ENCODE assay signal across 27 cellular contexts in genomic region chr9:93038918-93039317, GRCh38. TPM values are rescaled to one million over a fixed set of nuclear protein-coding genes. Genes with fewer than 3 reads are reported as not detected.
DNase-seq lines count a peak whose midpoint lies in the region; ATAC-seq and TF ChIP-seq lines count a peak whose summit lies in the region.
"Had no signal": no experiment of that assay in that cellular context is flagged by ENCODE, and none has a peak within 500 bp of the region (broad histone marks: within the 10 kb centered on the region; RNA-seq: fewer than 3 reads in every experiment).

No MANE protein-coding gene starts in this region.

- no peaks in the 10 kb centered on the region for H3K36me3 ChIP-seq in PC-9 (ENCODE audit: low read depth)
- H3K36me3 ChIP-seq: breast epithelium, colonic mucosa, esophagus squamous epithelium, ovary, uterus had no signal

- H3K36me3 Mint-ChIP-seq in activated naive CD8-positive, alpha-beta T cell: no peaks in the 10 kb centered on the region
- peaks cover 2% of the 10 kb centered on the region for H3K36me3 Mint-ChIP-seq in activated naive CD8-positive, alpha-beta T cell treated with anti-CD3 and anti-CD28 coated beads, Interleukin-2, amount 50 U/mL, for 24 hours (ENCODE audit: low read depth)
- peaks cover 41% of the 10 kb centered on the region for H3K36me3 Mint-ChIP-seq in dendritic cell treated with granulocyte-macrophage colony-stimulating factor and Interleukin-4, amounts not matched to agents 40 ng/mL and 50 ng/mL, for 4 days (ENCODE audit: low read depth)

- no peak for DNase-seq in activated naive CD8-positive, alpha-beta T cell treated with anti-CD3 and anti-CD28 coated beads, Interleukin-2, amount 50 U/mL, for 24 hours
- DNase-seq in PC-9: no peak
- no peak for DNase-seq in HuH-7 (ENCODE audit: low spot score)
- no peak for DNase-seq in NCI-H1417 treated with DMSO at 0.1 percent for 48 hours (lab: John Stamatoyannopoulos, UW)
- DNase-seq: activated CD4-positive, CD25-positive, alpha-beta regulatory T cell treated with anti-CD3 and anti-CD28 coated beads, Interleukin-2, amount 50 U/mL, for 72 hours; amniotic stem cell; colonic mucosa; endodermal cell; esophagus squamous epithelium; GDM1; GM23248; HFFc6; left cardiac atrium; mesendoderm; NCI-H1105; NCI-H2029 treated with DMSO at 0.1 percent for 48 hours; OCI-M1; ovary; retina; Right ventricle myocardium superior; testis; uterus had no signal

- CTCF ChIA-PET in PC-9 (lab: Charles Lee): interaction anchor here (0.6 kb wide), 1 partner anchor 8 kb away, joined by 4 read pairs; no protein-coding TSS in a partner anchor

- H3K4me1 Mint-ChIP-seq in activated naive CD8-positive, alpha-beta T cell (ENCODE audit: low read depth): peaks cover 63% of the 10 kb centered on the region
- peaks cover 43% of the 10 kb centered on the region for H3K4me1 Mint-ChIP-seq in activated naive CD8-positive, alpha-beta T cell treated with anti-CD3 and anti-CD28 coated beads, Interleukin-2, amount 50 U/mL, for 24 hours
- peaks cover 86% of the 10 kb centered on the region for H3K4me1 Mint-ChIP-seq in dendritic cell treated with granulocyte-macrophage colony-stimulating factor and Interleukin-4, amounts not matched to agents 40 ng/mL and 50 ng/mL, for 4 days (ENCODE audit: low read depth)
- H3K4me1 Mint-ChIP-seq: endodermal cell had no signal

- H3K4me3 Mint-ChIP-seq in activated naive CD8-positive, alpha-beta T cell: no peak overlapping the region
- no peak overlapping the region for H3K4me3 Mint-ChIP-seq in activated naive CD8-positive, alpha-beta T cell treated with anti-CD3 and anti-CD28 coated beads, Interleukin-2, amount 50 U/mL, for 24 hours
- no peak overlapping the region for H3K4me3 Mint-ChIP-seq in dendritic cell treated with granulocyte-macrophage colony-stimulating factor and Interleukin-4, amounts not matched to agents 40 ng/mL and 50 ng/mL, for 4 days
- H3K4me3 Mint-ChIP-seq: endodermal cell, HFFc6 had no signal

- intact Hi-C loops in PC-9 (cut with micrococcal nuclease; ENCODE audit: unreplicated experiment): loop anchor here (1.0 kb wide), 1 partner anchor 82 kb away; no protein-coding TSS in a partner anchor
- intact Hi-C loops in dendritic cell treated with granulocyte-macrophage colony-stimulating factor and Interleukin-4, amounts not matched to agents 40 ng/mL and 50 ng/mL, for 4 days (cut with micrococcal nuclease): loop anchor here (10.0 kb wide), 2 partner anchors 56 to 74 kb away; partner anchors contain the start of gene CARD19

- no peak for TF ChIP-seq CTCF in PC-9 (conservative IDR thresholded peaks at IDR 0.05)

- no peak overlapping the region for H2AFZ ChIP-seq in PC-9
- H2AFZ ChIP-seq: GM23248 had no signal

- H3K4me2 ChIP-seq in PC-9: no peak overlapping the region
- H3K4me2 ChIP-seq: smooth muscle cell had no signal

- peak overlapping the region; percentile 81 for H3K27ac Mint-ChIP-seq in activated naive CD8-positive, alpha-beta T cell
- no peak overlapping the region for H3K27ac Mint-ChIP-seq in activated naive CD8-positive, alpha-beta T cell treated with anti-CD3 and anti-CD28 coated beads, Interleukin-2, amount 50 U/mL, for 24 hours
- peak overlapping the region; percentile 83 for H3K27ac Mint-ChIP-seq in dendritic cell treated with granulocyte-macrophage colony-stimulating factor and Interleukin-4, amounts not matched to agents 40 ng/mL and 50 ng/mL, for 4 days
- H3K27ac Mint-ChIP-seq: endodermal cell, HFFc6 had no signal

- H3K9me3 ChIP-seq in PC-9 (ENCODE audit: insufficient read depth, low read depth): no peaks in the 10 kb centered on the region
- H3K9me3 ChIP-seq: breast epithelium, colonic mucosa, esophagus squamous epithelium, ovary, testis, uterus had no signal

- no peaks in the 10 kb centered on the region for H3K27me3 Mint-ChIP-seq in activated naive CD8-positive, alpha-beta T cell
- H3K27me3 Mint-ChIP-seq in activated naive CD8-positive, alpha-beta T cell treated with anti-CD3 and anti-CD28 coated beads, Interleukin-2, amount 50 U/mL, for 24 hours: no peaks in the 10 kb centered on the region
- peaks cover 7% of the 10 kb centered on the region for H3K27me3 Mint-ChIP-seq in dendritic cell treated with granulocyte-macrophage colony-stimulating factor and Interleukin-4, amounts not matched to agents 40 ng/mL and 50 ng/mL, for 4 days

- H3K27ac ChIP-seq in PC-9: no peak overlapping the region
- H3K27ac ChIP-seq: breast epithelium, colonic mucosa, esophagus squamous epithelium, GM23248, ovary, testis, uterus had no signal

- H3K9me3 Mint-ChIP-seq in activated naive CD8-positive, alpha-beta T cell (ENCODE audit: low read depth): no peaks in the 10 kb centered on the region
- H3K9me3 Mint-ChIP-seq in activated naive CD8-positive, alpha-beta T cell treated with anti-CD3 and anti-CD28 coated beads, Interleukin-2, amount 50 U/mL, for 24 hours: peaks cover 9% of the 10 kb centered on the region
- no peaks in the 10 kb centered on the region for H3K9me3 Mint-ChIP-seq in dendritic cell treated with granulocyte-macrophage colony-stimulating factor and Interleukin-4, amounts not matched to agents 40 ng/mL and 50 ng/mL, for 4 days
- H3K9me3 Mint-ChIP-seq: endodermal cell, HFFc6 had no signal

- H3F3A ChIP-seq in PC-9 (ENCODE audit: insufficient read depth, low read depth): no peaks in the 10 kb centered on the region

- no peak overlapping the region for H3K4me3 ChIP-seq in PC-9
- H3K4me3 ChIP-seq: breast epithelium, colonic mucosa, esophagus squamous epithelium, GM23248, ovary, smooth muscle cell, testis, uterus had no signal

- H3K9me2 ChIP-seq in PC-9 (ENCODE audit: insufficient read depth): no peaks in the 10 kb centered on the region

- H3K79me2 ChIP-seq in PC-9 (ENCODE audit: low read depth): no peaks in the 10 kb centered on the region

- H3K4me1 ChIP-seq in PC-9 (replicated peaks; ENCODE audit: insufficient read depth): no peaks in the 10 kb centered on the region
- H3K4me1 ChIP-seq: breast epithelium, colonic mucosa, esophagus squamous epithelium, testis, uterus had no signal

- no peaks in the 10 kb centered on the region for H3K27me3 ChIP-seq in PC-9 (ENCODE audit: insufficient read depth, low read depth)
- H3K27me3 ChIP-seq: breast epithelium, colonic mucosa, ovary, testis, uterus had no signal

- POLR2A ChIA-PET in PC-9 (lab: Charles Lee; ENCODE audit: unreplicated experiment): no interaction called here

- TSS peak; percentile 27 for BruUV-seq in PC-9 (replicated peaks; lab: Mats Ljungman, UMichigan)

- no peaks in the 10 kb centered on the region for H4K20me1 ChIP-seq in PC-9 (ENCODE audit: insufficient read depth)

- no peak for ATAC-seq in activated naive CD8-positive, alpha-beta T cell treated with anti-CD3 and anti-CD28 coated beads, Interleukin-2, amount 50 U/mL, for 24 hours
- ATAC-seq in esophagus mucosa: no peak

RNA-seq across cellular contexts. Expression of gene SUSD3, which starts 19.6 kb away (rescaled TPM):
- total RNA-seq in PC-9 (2021) (8.4 and 8.7 TPM in 2 replicates), esophagus mucosa (0.96 TPM)
- total RNA-seq: smooth muscle cell had no signal

RNA-seq across cellular contexts. Expression of gene CARD19, which starts 57.1 kb away (rescaled TPM):
- total RNA-seq in PC-9 (2021) (97.5 and 122 TPM in 2 replicates), esophagus mucosa (19.9 TPM)
